Comparison of ENCODE assay signal across 2 cellular contexts in genomic region chr1:111582644-111583618, GRCh38.
TF ChIP-seq lines count a peak whose summit lies in the region.

No MANE protein-coding gene starts in this region.

TF ChIP-seq in SK-N-SH, 30 proteins besides CTCF, POLR2A, EP300 and RAD21:
- no peak for TF ChIP-seq MXI1 (IDR thresholded peaks at IDR 0.05; ENCODE audit: low read depth, low read length)
- no peak for TF ChIP-seq REST (IDR thresholded peaks at IDR 0.05; ENCODE audit: low read depth, low read length)
- no peak for TF ChIP-seq FOSL2 (IDR thresholded peaks at IDR 0.05; ENCODE audit: borderline replicate concordance, low read depth)
- TF ChIP-seq RFX5 (IDR thresholded peaks at IDR 0.05; ENCODE audit: low read length): no peak
- no peak for TF ChIP-seq ELF1 (IDR thresholded peaks at IDR 0.05)
- no peak for TF ChIP-seq NFIC (IDR thresholded peaks at IDR 0.05; ENCODE audit: borderline replicate concordance)
- TF ChIP-seq GATA2 (CRISPR knock-in tag; IDR thresholded peaks at IDR 0.05): no peak
- no peak for TF ChIP-seq SIN3A (IDR thresholded peaks at IDR 0.05; ENCODE audit: borderline replicate concordance, low read depth, low read length)
- no peak for TF ChIP-seq JUND (IDR thresholded peaks at IDR 0.05)
- no peak for TF ChIP-seq IRF3 (IDR thresholded peaks at IDR 0.05; ENCODE audit: low read depth, low read length)
- no peak for TF ChIP-seq YY1 (IDR thresholded peaks at IDR 0.05; ENCODE audit: low read depth)
- no peak for TF ChIP-seq MAX (IDR thresholded peaks at IDR 0.05; ENCODE audit: low read depth)
- TF ChIP-seq USF1 (IDR thresholded peaks at IDR 0.05; ENCODE audit: borderline replicate concordance, low read depth): no peak
- TF ChIP-seq GABPA (IDR thresholded peaks at IDR 0.05; ENCODE audit: low read depth): no peak
- TF ChIP-seq FOXJ3 (CRISPR knock-in tag; IDR thresholded peaks at IDR 0.05): no peak
- TF ChIP-seq SMC3 (IDR thresholded peaks at IDR 0.05; ENCODE audit: low read depth, low read length): no peak
- no peak for TF ChIP-seq PBX3 (IDR thresholded peaks at IDR 0.05)
- TF ChIP-seq RXRA (IDR thresholded peaks at IDR 0.05; ENCODE audit: borderline replicate concordance, low read depth): no peak

TF ChIP-seq in SK-N-SH treated with all-trans-retinoic acid at 6 μM for 48 hours, 23 proteins besides CTCF, POLR2A, EP300 and RAD21:
- TF ChIP-seq ZFP30 (CRISPR knock-in tag; IDR thresholded peaks at IDR 0.05) (no peak), ISL1 (CRISPR knock-in tag; IDR thresholded peaks at IDR 0.05) (no peak), CREB5 (CRISPR knock-in tag; IDR thresholded peaks at IDR 0.05; ENCODE audit: low read depth) (no peak), GLIS3 (CRISPR knock-in tag; IDR thresholded peaks at IDR 0.05) (no peak), BACH2 (CRISPR knock-in tag; IDR thresholded peaks at IDR 0.05; ENCODE audit: borderline replicate concordance) (no peak), ZNF70 (CRISPR knock-in tag; IDR thresholded peaks at IDR 0.05) (no peak), SNAI2 (CRISPR knock-in tag; IDR thresholded peaks at IDR 0.05) (no peak), PPARA (CRISPR knock-in tag; IDR thresholded peaks at IDR 0.05; ENCODE audit: borderline replicate concordance) (no peak), RARB (CRISPR knock-in tag; IDR thresholded peaks at IDR 0.05) (no peak), TCF4 (CRISPR knock-in tag; IDR thresholded peaks at IDR 0.05; ENCODE audit: borderline replicate concordance) (no peak), CSRNP3 (CRISPR knock-in tag; IDR thresholded peaks at IDR 0.05) (no peak), POU6F1 (CRISPR knock-in tag; IDR thresholded peaks at IDR 0.05; ENCODE audit: borderline replicate concordance, low read depth) (no peak), TSHZ2 (CRISPR knock-in tag; IDR thresholded peaks at IDR 0.05) (no peak), PATZ1 (CRISPR knock-in tag; IDR thresholded peaks at IDR 0.05; ENCODE audit: borderline replicate concordance) (no peak), TOX (CRISPR knock-in tag; IDR thresholded peaks at IDR 0.05; ENCODE audit: borderline replicate concordance) (no peak), ZNF565 (CRISPR knock-in tag; conservative IDR thresholded peaks at IDR 0.05; ENCODE audit: low read depth) (no peak), ZNF8 (CRISPR knock-in tag; IDR thresholded peaks at IDR 0.05) (no peak)
